12 cellular contexts compared by ENCODE assay signal in the genomic region with DNA sequence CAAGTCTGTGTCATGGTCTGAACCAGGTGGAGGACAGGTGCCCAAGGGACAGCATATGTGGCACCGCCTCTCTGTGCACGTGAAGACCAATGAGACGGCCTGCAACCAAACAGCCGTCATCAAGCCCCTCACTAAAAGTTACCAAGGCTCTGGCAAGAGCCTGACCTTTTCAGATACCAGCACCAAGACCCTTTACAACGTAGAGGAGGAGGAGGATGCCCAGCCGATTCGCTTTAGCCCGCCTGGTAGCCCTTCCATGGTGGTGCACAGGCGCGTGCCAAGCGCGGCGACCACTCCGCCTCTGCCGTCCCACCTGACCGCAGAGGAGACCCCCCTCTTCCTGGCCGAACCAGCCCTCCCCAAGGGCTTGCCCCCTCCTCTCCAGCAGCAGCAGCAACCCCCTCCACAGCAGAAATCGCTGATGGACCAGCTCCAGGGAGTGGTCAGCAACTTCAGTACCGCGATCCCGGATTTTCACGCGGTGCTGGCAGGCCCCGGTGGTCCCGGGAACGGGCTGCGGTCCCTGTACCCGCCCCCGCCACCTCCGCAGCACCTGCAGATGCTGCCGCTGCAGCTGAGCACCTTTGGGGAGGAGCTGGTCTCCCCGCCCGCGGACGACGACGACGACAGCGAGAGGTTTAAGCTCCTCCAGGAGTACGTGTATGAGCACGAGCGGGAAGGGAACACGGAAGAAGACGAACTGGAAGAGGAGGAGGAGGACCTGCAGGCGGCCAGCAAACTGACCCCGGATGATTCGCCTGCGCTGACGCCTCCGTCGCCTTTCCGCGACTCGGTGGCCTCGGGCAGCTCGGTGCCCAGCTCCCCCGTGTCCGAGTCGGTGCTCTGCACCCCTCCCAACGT.
DNase-seq lines count a peak whose midpoint lies in the region; ATAC-seq, FAIRE-seq and TF ChIP-seq lines count a peak whose summit lies in the region.
"Had no signal": no experiment of that assay in that cellular context is flagged by ENCODE, and none has a peak within 500 bp of the region (broad histone marks: within the 10 kb centered on the region; RNA-seq: fewer than 3 reads in every experiment).

No MANE protein-coding gene starts in this region.

- H2AFZ ChIP-seq in astrocyte (ENCODE audit: low read depth, low read length): peak overlapping the region; percentile 96

- H3K4me2 ChIP-seq in astrocyte (ENCODE audit: low read length): peak overlapping the region; percentile 89

- H3K36me3 ChIP-seq in astrocyte (ENCODE audit: insufficient read depth, low read length): no peaks in the 10 kb centered on the region
- H3K36me3 ChIP-seq in heart right ventricle: no peaks in the 10 kb centered on the region
- H3K36me3 ChIP-seq: SJCRH30 had no signal

- H3K9ac ChIP-seq in astrocyte (ENCODE audit: low read length): peak overlapping the region; percentile 32

- H3K4me1 Mint-ChIP-seq in astrocyte (ENCODE audit: low read depth, unreplicated experiment): no peaks in the 10 kb centered on the region
- no peaks in the 10 kb centered on the region for H3K4me1 Mint-ChIP-seq in activated naive CD4-positive, alpha-beta T cell treated with anti-CD3 and anti-CD28 coated beads for 36 hours (ENCODE audit: low read depth)
- H3K4me1 Mint-ChIP-seq: IgD-negative memory B cell had no signal

- no peaks in the 10 kb centered on the region for H4K20me1 ChIP-seq in astrocyte (ENCODE audit: insufficient read depth, low read length)

- no peaks in the 10 kb centered on the region for H3K9me3 Mint-ChIP-seq in astrocyte (ENCODE audit: unreplicated experiment)
- no peaks in the 10 kb centered on the region for H3K9me3 Mint-ChIP-seq in activated naive CD4-positive, alpha-beta T cell treated with anti-CD3 and anti-CD28 coated beads for 36 hours
- H3K9me3 Mint-ChIP-seq: IgD-negative memory B cell had no signal

- peak in 4 of 8 donors; percentile 14 to 52 (median 30) for ATAC-seq in heart right ventricle
- ATAC-seq in omental fat pad (ENCODE audit: low FRiP score): peak; percentile 39
- ATAC-seq in GM19452 (IDR thresholded peaks at IDR 0.05; ENCODE audit: unreplicated experiment): no peak
- no peak for ATAC-seq in HG03097 (IDR thresholded peaks at IDR 0.05; ENCODE audit: low FRiP score, unreplicated experiment)

- H3K27me3 Mint-ChIP-seq in astrocyte (ENCODE audit: low read depth, unreplicated experiment): peaks cover 34% of the 10 kb centered on the region
- H3K27me3 Mint-ChIP-seq in activated naive CD4-positive, alpha-beta T cell treated with anti-CD3 and anti-CD28 coated beads for 36 hours (ENCODE audit: low read depth): peaks cover 31% of the 10 kb centered on the region

- DNase-seq in AG04450 (ENCODE audit: low read depth, low spot score): no peak
- peak; percentile 20 for DNase-seq in astrocyte (ENCODE audit: low read depth)
- no peak for DNase-seq in heart right ventricle
- DNase-seq in omental fat pad (ENCODE audit: low spot score): no peak
- DNase-seq in NCI-H2029 (lab: John Stamatoyannopoulos, UW): no peak
- DNase-seq in activated naive CD4-positive, alpha-beta T cell treated with anti-CD3 and anti-CD28 coated beads for 36 hours: no peak
- DNase-seq: SJCRH30 had no signal

- H3K27ac ChIP-seq in AG04450 (ENCODE audit: low read depth, low read length) (no peak overlapping the region), astrocyte (ENCODE audit: low read depth, low read length) (no peak overlapping the region), heart right ventricle (no peak overlapping the region)
- H3K27ac ChIP-seq: C4-2B, SJCRH30 had no signal

- H3K4me1 ChIP-seq in astrocyte (ENCODE audit: insufficient read depth, low read length) (peaks cover 4% of the 10 kb centered on the region), heart right ventricle (peaks cover 0 to 6% (median 0%) of the 10 kb centered on the region in 9 donors)
- H3K4me1 ChIP-seq: SJCRH30 had no signal

- H3K9me3 ChIP-seq in AG04450 (ENCODE audit: control insufficient read depth, insufficient read depth, low read length): no peaks in the 10 kb centered on the region; the same call in 1 of the 2 replicates
- H3K9me3 ChIP-seq in astrocyte (ENCODE audit: insufficient read depth, low read depth, low read length): no peaks in the 10 kb centered on the region
- no peaks in the 10 kb centered on the region for H3K9me3 ChIP-seq in heart right ventricle

- FAIRE-seq in astrocyte (lab: Jason Lieb, UNC): no peak

- H3K4me3 ChIP-seq in AG04450 (ENCODE audit: low read depth, low read length) (peak overlapping the region; percentile 21), astrocyte (ENCODE audit: insufficient read depth, low read depth, low read length) (peak overlapping the region; percentile 57), heart right ventricle (peak overlapping the region in 9 of 10 donors; percentile 17 to 48 (median 39))
- H3K4me3 ChIP-seq: SJCRH30 had no signal

- POLR2A ChIA-PET in AG04450 (lab: Yijun Ruan, JAX): no interaction called here

- peak overlapping the region; percentile 73 for H3K4me3 Mint-ChIP-seq in astrocyte (ENCODE audit: unreplicated experiment)
- H3K4me3 Mint-ChIP-seq in activated naive CD4-positive, alpha-beta T cell treated with anti-CD3 and anti-CD28 coated beads for 36 hours: no peak overlapping the region
- H3K4me3 Mint-ChIP-seq: activated naive CD8-positive, alpha-beta T cell; IgD-negative memory B cell had no signal

- WGBS in heart right ventricle, 2 donors: 17 to 26% methylated on average over 60 of the region's 60 CpGs

- no peak overlapping the region for H3K27ac Mint-ChIP-seq in astrocyte (ENCODE audit: unreplicated experiment)
- H3K27ac Mint-ChIP-seq in activated naive CD4-positive, alpha-beta T cell treated with anti-CD3 and anti-CD28 coated beads for 36 hours: no peak overlapping the region
- H3K27ac Mint-ChIP-seq: activated naive CD8-positive, alpha-beta T cell; IgD-negative memory B cell had no signal

- H3K36me3 Mint-ChIP-seq in astrocyte (ENCODE audit: low read depth, unreplicated experiment): no peaks in the 10 kb centered on the region
- no peaks in the 10 kb centered on the region for H3K36me3 Mint-ChIP-seq in activated naive CD4-positive, alpha-beta T cell treated with anti-CD3 and anti-CD28 coated beads for 36 hours (ENCODE audit: low read depth)
- H3K36me3 Mint-ChIP-seq: activated naive CD8-positive, alpha-beta T cell; IgD-negative memory B cell had no signal

- intact Hi-C loops in heart right ventricle (cut with DNase I): no loop called here
- intact Hi-C loops in activated naive CD4-positive, alpha-beta T cell treated with anti-CD3 and anti-CD28 coated beads for 36 hours (cut with micrococcal nuclease): no loop called here

- no peaks in the 10 kb centered on the region for H3K79me2 ChIP-seq in astrocyte (ENCODE audit: insufficient read depth, low read length)

- CTCF ChIA-PET in AG04450 (lab: Charles Lee): interaction anchor here (0.7 kb wide), 1 partner anchor 265 kb away, joined by 3 read pairs; no protein-coding TSS in a partner anchor
- CTCF ChIA-PET in activated naive CD4-positive, alpha-beta T cell treated with anti-CD3 and anti-CD28 coated beads for 36 hours (lab: Charles Lee): interaction anchor here (0.7 kb wide), 1 partner anchor 74 kb away, joined by 3 read pairs; no protein-coding TSS in a partner anchor

- TF ChIP-seq CTCF in AG04450 (IDR thresholded peaks at IDR 0.05; ENCODE audit: low read depth, low read length) (no peak), astrocyte (IDR thresholded peaks at IDR 0.05; ENCODE audit: insufficient read depth, low read depth, low read length) (no peak), heart right ventricle (IDR thresholded peaks at IDR 0.05) (no peak), omental fat pad (IDR thresholded peaks at IDR 0.05) (no peak)

- peaks cover 6% of the 10 kb centered on the region for H3K27me3 ChIP-seq in AG04450 (ENCODE audit: control insufficient read depth, insufficient read depth, low read length)
- H3K27me3 ChIP-seq in astrocyte (ENCODE audit: insufficient read depth, low read length): no peaks in the 10 kb centered on the region
- peaks cover 0 to 32% (median 12%) of the 10 kb centered on the region in 7 donors for H3K27me3 ChIP-seq in heart right ventricle
- H3K27me3 ChIP-seq: SJCRH30 had no signal
